ENCODE assay signal across 24 cellular contexts in genomic region chr5:84862132-84862531, GRCh38.
"Had no signal": no experiment of that assay in that cellular context is flagged by ENCODE, and none has a peak within 500 bp of the region (broad histone marks: within the 10 kb centered on the region; RNA-seq: fewer than 3 reads in every experiment).

No MANE protein-coding gene starts in this region.

- H3K27me3 Mint-ChIP-seq: dendritic cell treated with granulocyte-macrophage colony-stimulating factor and Interleukin-4, amounts not matched to agents 40 ng/mL and 50 ng/mL, for 4 days; naive thymus-derived CD8-positive, alpha-beta T cell had no signal

- H3K36me3 ChIP-seq: gastrocnemius medialis, lower lobe of right lung, prostate gland, right atrium auricular region, sigmoid colon, stomach, thyroid gland, vagina had no signal

- H3K4me1 ChIP-seq: gastrocnemius medialis, lower lobe of right lung, prostate gland, right atrium auricular region, sigmoid colon, stomach, thyroid gland, vagina had no signal

- H3K27ac Mint-ChIP-seq: dendritic cell treated with granulocyte-macrophage colony-stimulating factor and Interleukin-4, amounts not matched to agents 40 ng/mL and 50 ng/mL, for 4 days; endodermal cell; naive thymus-derived CD8-positive, alpha-beta T cell; nephron progenitor cell; stimulated activated effector memory CD8-positive, alpha-beta T cell treated with anti-CD3 and anti-CD28 coated beads, Interleukin-12 subunit alpha, Interleukin-12 subunit beta, amount 100 ng/mL, for 72 hours had no signal

- ATAC-seq: esophagus mucosa; gastrocnemius medialis; left ventricle myocardium superior; lower lobe of right lung; naive thymus-derived CD8-positive, alpha-beta T cell; stimulated activated effector memory CD8-positive, alpha-beta T cell treated with anti-CD3 and anti-CD28 coated beads, Interleukin-12 subunit alpha, Interleukin-12 subunit beta, amount 100 ng/mL, for 72 hours had no signal

- H3K4me3 ChIP-seq: gastrocnemius medialis, lower lobe of right lung, prostate gland, right atrium auricular region, sigmoid colon, stomach, thyroid gland, vagina had no signal

- H3K27me3 ChIP-seq: gastrocnemius medialis, right atrium auricular region, sigmoid colon, stomach, thyroid gland, vagina had no signal

- H3K4me3 Mint-ChIP-seq: dendritic cell treated with granulocyte-macrophage colony-stimulating factor and Interleukin-4, amounts not matched to agents 40 ng/mL and 50 ng/mL, for 4 days; endodermal cell; naive thymus-derived CD8-positive, alpha-beta T cell; nephron progenitor cell; stimulated activated effector memory CD8-positive, alpha-beta T cell treated with anti-CD3 and anti-CD28 coated beads, Interleukin-12 subunit alpha, Interleukin-12 subunit beta, amount 100 ng/mL, for 72 hours had no signal

- H3K36me3 Mint-ChIP-seq: naive thymus-derived CD8-positive, alpha-beta T cell; stimulated activated effector memory CD8-positive, alpha-beta T cell treated with anti-CD3 and anti-CD28 coated beads, Interleukin-12 subunit alpha, Interleukin-12 subunit beta, amount 100 ng/mL, for 72 hours had no signal

- H3K4me1 Mint-ChIP-seq: endodermal cell; naive thymus-derived CD8-positive, alpha-beta T cell; stimulated activated effector memory CD8-positive, alpha-beta T cell treated with anti-CD3 and anti-CD28 coated beads, Interleukin-12 subunit alpha, Interleukin-12 subunit beta, amount 100 ng/mL, for 72 hours had no signal

- H3K9me3 Mint-ChIP-seq: endodermal cell had no signal

- H3K27ac ChIP-seq: epithelial cell of prostate, gastrocnemius medialis, lower lobe of right lung, prostate gland, right atrium auricular region, sigmoid colon, stomach, thyroid gland, vagina had no signal

- DNase-seq: effector CD8-positive, alpha-beta T cell; endodermal cell; foreskin fibroblast; gastrocnemius medialis; head of caudate nucleus; left ventricle myocardium superior; lower lobe of right lung; naive thymus-derived CD8-positive, alpha-beta T cell; nephron progenitor cell; nucleus accumbens; sigmoid colon; stimulated activated CD4-positive, alpha-beta T cell treated with anti-CD3 and anti-CD28 coated beads, Interleukin-2, amount 100 ng/mL, for 24 hours; stimulated activated CD4-positive, alpha-beta T cell treated with anti-CD3 and anti-CD28 coated beads, Interleukin-4, amount 100 ng/mL, for 24 hours; stimulated activated naive CD4-positive, alpha-beta T cell treated with Interleukin-2 at 50 U/mL for 16 hours; stomach; thyroid gland; trophoblast cell had no signal

- H3K9me3 ChIP-seq: gastrocnemius medialis, lower lobe of right lung, prostate gland, sigmoid colon, thyroid gland, vagina had no signal
